ENCODE assay signal across 8 cellular contexts in the genomic region with DNA sequence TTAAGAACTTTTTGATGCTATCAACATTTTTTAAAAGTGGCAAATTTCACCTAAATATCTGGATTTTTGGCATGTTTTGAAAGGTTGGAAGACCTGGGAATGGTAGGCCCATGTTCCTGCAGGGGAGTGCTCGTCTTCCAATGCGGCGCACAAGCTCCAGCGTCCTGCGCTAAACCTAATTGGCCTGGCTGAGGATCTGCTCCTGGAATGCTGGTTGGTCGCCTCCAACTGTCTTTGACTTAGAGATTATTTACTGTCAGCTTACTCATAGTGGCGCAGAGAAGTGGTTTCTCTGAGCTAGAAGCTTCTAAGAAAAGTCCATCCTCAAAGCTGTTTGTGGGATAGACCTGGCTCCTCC. TPM values are rescaled to one million over a fixed set of nuclear protein-coding genes. Genes with fewer than 3 reads are reported as not detected.
DNase-seq lines count a peak whose midpoint lies in the region; ATAC-seq and TF ChIP-seq lines count a peak whose summit lies in the region.

No MANE protein-coding gene starts in this region.

- no peak overlapping the region for H2AK5ac ChIP-seq in IMR-90 (ENCODE audit: low read depth, low read length)

- H3K18ac ChIP-seq in IMR-90 (ENCODE audit: low read depth, low read length): no peak overlapping the region

- H2BK5ac ChIP-seq in IMR-90 (ENCODE audit: low read depth, low read length, poor library complexity, severe bottlenecking): no peak overlapping the region

- H3K4me1 ChIP-seq in A673 (ENCODE audit: insufficient read depth, low read length, poor library complexity, severe bottlenecking) (peaks cover 16% of the 10 kb centered on the region), IMR-90 (ENCODE audit: control insufficient read depth, insufficient read depth, low read length) (peaks cover 4% of the 10 kb centered on the region; the same call in 1 of the 2 replicates), mammary epithelial cell (ENCODE audit: insufficient read depth, low read length) (peaks cover 20% of the 10 kb centered on the region)

- H3K27ac ChIP-seq in A673 (ENCODE audit: low read depth, low read length, poor library complexity, severe bottlenecking): peak overlapping the region; percentile 47
- no peak overlapping the region; the same call in 1 of the 2 replicates for H3K27ac ChIP-seq in IMR-90 (ENCODE audit: insufficient read depth, low read length)
- no peak overlapping the region for H3K27ac ChIP-seq in mammary epithelial cell (ENCODE audit: insufficient read depth, low read depth, low read length)

- H3K23ac ChIP-seq in IMR-90 (ENCODE audit: low read depth, low read length): peak overlapping the region; percentile 3; the same call in 1 of the 2 replicates

- no peak for TF ChIP-seq RAD21 in IMR-90 (IDR thresholded peaks at IDR 0.05; ENCODE audit: low read length)

- DNase-seq in A673 (ENCODE audit: low spot score) (no peak), IMR-90 (no peak), mammary epithelial cell (no peak), NCI-H146 treated with DMSO at 0.1 percent for 48 hours (lab: John Stamatoyannopoulos, UW; ENCODE audit: unreplicated experiment) (no peak), kidney glomerular epithelial cell (lab: John Stamatoyannopoulos, UW) (no peak)
- no peak for DNase-seq in naive thymus-derived CD8-positive, alpha-beta T cell
- no peak for DNase-seq in stimulated activated CD4-positive, alpha-beta T cell treated with anti-CD3 and anti-CD28 coated beads, Interleukin-4, amount 100 ng/mL, for 24 hours
- no peak for DNase-seq in NK-92 treated with Interleukin-12 subunit alpha and Interleukin-12 subunit beta, amount 100 ng/mL, for 24 hours (lab: John Stamatoyannopoulos, UW)

- peak overlapping the region; percentile 54 for H2BK120ac ChIP-seq in IMR-90 (ENCODE audit: low read depth, low read length)

- H2AK9ac ChIP-seq in IMR-90 (replicated peaks; ENCODE audit: low read depth, low read length, poor library complexity): peak overlapping the region; percentile 30

- WGBS in IMR-90 (ENCODE audit: extremely low coverage in 2 of 2, insufficient read length in 1 of 2), 2 experiments: 93% methylated on average over 5 of the region's 7 CpGs; no CpG with 5 or more reads in 1 of the 2 experiments
- WGBS in mammary epithelial cell (ENCODE audit: low coverage, missing lambda C conversion rate): 76% methylated on average over 7 of the region's 7 CpGs

- H3K4ac ChIP-seq in IMR-90 (ENCODE audit: low read depth, low read length): peak overlapping the region; percentile 34; the same call in 1 of the 2 replicates

- peak overlapping the region in 9 of 10 donors; percentile 88 to 94 (median 93) for H3K27ac Mint-ChIP-seq in naive thymus-derived CD8-positive, alpha-beta T cell

- no peaks in the 10 kb centered on the region for H3K27me3 ChIP-seq in A673 (replicated peaks; ENCODE audit: insufficient read depth, low read depth, low read length, poor library complexity)
- no peaks in the 10 kb centered on the region for H3K27me3 ChIP-seq in IMR-90 (ENCODE audit: control insufficient read depth, insufficient read depth, low read length)
- no peaks in the 10 kb centered on the region for H3K27me3 ChIP-seq in mammary epithelial cell (ENCODE audit: insufficient read depth, low read length)

- no peaks in the 10 kb centered on the region for H3K27me3 Mint-ChIP-seq in naive thymus-derived CD8-positive, alpha-beta T cell

- no peak overlapping the region for H3K9ac ChIP-seq in IMR-90 (ENCODE audit: low read depth, low read length)
- H3K9ac ChIP-seq in mammary epithelial cell (ENCODE audit: insufficient read depth, low read length): no peak overlapping the region

- H3K36me3 Mint-ChIP-seq in naive thymus-derived CD8-positive, alpha-beta T cell: peaks cover 0 to 3% (median 0%) of the 10 kb centered on the region in 3 donors

- 0 out of 3 replicates have a peak overlapping the region, but pooled peaks have one; percentile 32 for H2BK15ac ChIP-seq in IMR-90 (ENCODE audit: low read depth, low read length)

- peak overlapping the region; percentile 82 to 90 (median 89) for H3K4me3 Mint-ChIP-seq in naive thymus-derived CD8-positive, alpha-beta T cell

- H2AFZ ChIP-seq in IMR-90 (replicated peaks; ENCODE audit: low read length, poor library complexity) (peak overlapping the region; percentile 98), mammary epithelial cell (ENCODE audit: low read depth, low read length) (peak overlapping the region; percentile 89)

- H4K5ac ChIP-seq in IMR-90 (ENCODE audit: low read depth, low read length): no peak overlapping the region

- intact Hi-C loops in A673 (cut with micrococcal nuclease; ENCODE audit: unreplicated experiment): loop anchor here (5.0 kb wide), 1 partner anchor 81 kb away; a partner anchor contains a TSS
- intact Hi-C loops in IMR-90 (cut with micrococcal nuclease): loop anchor here (5.0 kb wide), 1 partner anchor 104 kb away; a partner anchor contains a TSS
- intact Hi-C loops in mammary epithelial cell (cut with micrococcal nuclease): loop anchor here (5.0 kb wide), 2 partner anchors 104 to 186 kb away; a partner anchor contains a TSS

- CTCF ChIA-PET in A673 (lab: Charles Lee) (interaction anchor here (0.6 to 2.0 kb wide), 2 partner anchors 61 to 559 kb away, joined by 4 to 18 read pairs; no protein-coding TSS in a partner anchor), IMR-90 (lab: Yijun Ruan, JAX) (interaction anchor here (0.5 to 2.0 kb wide), 3 partner anchors 30 to 200 kb away, joined by 3 to 5 read pairs (median 3); no protein-coding TSS in a partner anchor), mammary epithelial cell (lab: Charles Lee; ENCODE audit: low non-redundant PET) (interaction anchor here (1.0 kb wide), 1 partner anchor 37 kb away, joined by 3 read pairs; no protein-coding TSS in a partner anchor)

- BruUV-seq in A673 (replicated peaks; lab: Mats Ljungman, UMichigan) (no TSS peak), IMR-90 (replicated peaks; lab: Mats Ljungman, UMichigan) (no TSS peak), mammary epithelial cell (replicated peaks; lab: Mats Ljungman, UMichigan) (no TSS peak)

- no peaks in the 10 kb centered on the region for H3K36me3 ChIP-seq in A673 (ENCODE audit: insufficient read depth, low read length, poor library complexity, severe bottlenecking)
- peaks cover 2% of the 10 kb centered on the region; the same call in 1 of the 2 replicates for H3K36me3 ChIP-seq in IMR-90 (ENCODE audit: control insufficient read depth, insufficient read depth, low read length)
- H3K36me3 ChIP-seq in mammary epithelial cell (ENCODE audit: insufficient read depth, low read length): no peaks in the 10 kb centered on the region

- dilution Hi-C loops in IMR-90 (cut with HindIII; ENCODE audit: low sequenced_read_pairs, unreplicated experiment): no loop called here
- dilution Hi-C loops in mammary epithelial cell (cut with HindIII; ENCODE audit: low sequenced_read_pairs): loop anchor here (5.0 to 10.0 kb wide), 2 partner anchors 66 to 303 kb away; no protein-coding TSS in a partner anchor

- no peak overlapping the region for H3K56ac ChIP-seq in IMR-90 (ENCODE audit: extremely low read depth, insufficient read depth, low read length)

- ATAC-seq in IMR-90 (ENCODE audit: low read depth): no peak
- ATAC-seq in naive thymus-derived CD8-positive, alpha-beta T cell: no peak

- H3K9me3 Mint-ChIP-seq in naive thymus-derived CD8-positive, alpha-beta T cell: no peaks in the 10 kb centered on the region

- H4K91ac ChIP-seq in IMR-90 (ENCODE audit: insufficient read depth, low read depth, low read length): peak overlapping the region; percentile 66; the same call in 1 of the 2 replicates

- in situ Hi-C loops in IMR-90 (cut with MboI; ENCODE audit: low sequenced_read_pairs) (no loop called here), mammary epithelial cell (cut with MboI; ENCODE audit: low sequenced_read_pairs in 2 of 2) (no loop called here)

- H3K79me1 ChIP-seq in IMR-90 (ENCODE audit: low read depth in 1 of 2, low read length in 2 of 2): peaks cover 26 to 36% of the 10 kb centered on the region in 2 experiments

- peaks cover 19 to 55% (median 47%) of the 10 kb centered on the region in 4 donors for H3K4me1 Mint-ChIP-seq in naive thymus-derived CD8-positive, alpha-beta T cell

- H3K79me2 ChIP-seq in mammary epithelial cell (ENCODE audit: insufficient read depth, low read length): peaks cover 42% of the 10 kb centered on the region

- no peak for TF ChIP-seq POLR2A in IMR-90 (IDR thresholded peaks at IDR 0.05; ENCODE audit: low read depth, low read length)

- POLR2A ChIA-PET in A673 (lab: Charles Lee; ENCODE audit: low non-redundant PET) (no interaction called here), IMR-90 (lab: Charles Lee; ENCODE audit: unreplicated experiment) (no interaction called here)
- POLR2A ChIA-PET in naive thymus-derived CD8-positive, alpha-beta T cell (lab: Charles Lee): interaction anchor here (0.5 to 8.8 kb wide), 21 partner anchors 7 to 289 kb away, joined by 3 to 112 read pairs (median 6); a partner anchor contains a TSS

- no peak overlapping the region; the same call in 1 of the 2 replicates for H2BK20ac ChIP-seq in IMR-90 (ENCODE audit: low read depth, low read length)

- 0 out of 2 replicates have a peak overlapping the region, but pooled peaks have one; percentile 34 for H3K14ac ChIP-seq in IMR-90 (replicated peaks; ENCODE audit: low read depth, low read length)

- H3K9me3 ChIP-seq in A673 (ENCODE audit: low read depth, low read length, poor library complexity, severe bottlenecking) (no peaks in the 10 kb centered on the region), IMR-90 (ENCODE audit: control insufficient read depth, insufficient read depth, low read length) (no peaks in the 10 kb centered on the region), mammary epithelial cell (replicated peaks; ENCODE audit: insufficient read depth, low read length) (no peaks in the 10 kb centered on the region)

- TF ChIP-seq CTCF in A673 (conservative IDR thresholded peaks at IDR 0.05; ENCODE audit: low read depth, low read length) (no peak), IMR-90 (conservative IDR thresholded peaks at IDR 0.05; ENCODE audit: low read depth, low read length) (no peak), mammary epithelial cell (conservative IDR thresholded peaks at IDR 0.05 in 1 of 2, IDR thresholded peaks at IDR 0.05 in 1 of 2; ENCODE audit: extremely low read depth in 1 of 2, insufficient read depth in 1 of 2, low read depth in 1 of 2, low read length in 2 of 2) (no peak)

- peak overlapping the region; percentile 60 to 81 for H4K8ac ChIP-seq in IMR-90 (ENCODE audit: low read depth in 2 of 2, low read length in 2 of 2)

- H3K9me1 ChIP-seq in IMR-90 (ENCODE audit: insufficient read depth, low read length): peaks cover 10% of the 10 kb centered on the region

- peak overlapping the region; percentile 53; the same call in 1 of the 2 replicates for H3K4me2 ChIP-seq in IMR-90 (ENCODE audit: low read depth, low read length)
- peak overlapping the region; percentile 35 for H3K4me2 ChIP-seq in mammary epithelial cell (ENCODE audit: insufficient read depth, low read depth, low read length)

- H4K20me1 ChIP-seq in IMR-90 (ENCODE audit: insufficient read depth, low read length) (no peaks in the 10 kb centered on the region), mammary epithelial cell (ENCODE audit: insufficient read depth, low read length) (no peaks in the 10 kb centered on the region)

- H3K4me3 ChIP-seq in A673 (ENCODE audit: low read depth, low read length, poor library complexity, severe bottlenecking) (peak overlapping the region; percentile 62), IMR-90 (ENCODE audit: insufficient read depth, low read depth, low read length) (no peak overlapping the region), mammary epithelial cell (replicated peaks in 1 of 3; ENCODE audit: insufficient read depth in 1 of 3, low read depth in 2 of 3, low read length in 3 of 3) (peak overlapping the region in 1 of 3 experiments; percentile 7)

RNA-seq across cellular contexts. Expression of a gene that starts 0.6 kb away (rescaled TPM):
- 27.9 and 33.4 TPM in 2 replicates for total RNA-seq in A673 (2021)
- 25.0 and 31.9 TPM in 2 replicates for total RNA-seq in IMR-90 (2012; rRNA removed)
- 14.0 and 14.5 TPM in 2 replicates for polyA plus RNA-seq in IMR-90 (2012; rRNA removed)
- polyA plus RNA-seq in IMR-90 (2012; cell fraction: cytosol; rRNA removed): 7.5 and 8.9 TPM in 2 replicates
- 24.8 and 31.3 TPM in 2 replicates for polyA plus RNA-seq in IMR-90 (2012; cell fraction: nucleus; rRNA removed; ENCODE audit: low replicate concordance)
- total RNA-seq in mammary epithelial cell: 100 to 1,000 TPM; 176 to 484 TPM
- polyA plus RNA-seq in mammary epithelial cell: 25.9 TPM
- polyA minus RNA-seq in mammary epithelial cell: 123 TPM
- total RNA-seq in naive thymus-derived CD8-positive, alpha-beta T cell: 10 to 100 TPM; 20.7 to 26.5 TPM
- 10 to 100 TPM in 2 of 3 donors, 1 to 10 TPM in 1; 7.4 to 21.0 (median 12.7) TPM for polyA plus RNA-seq in naive thymus-derived CD8-positive, alpha-beta T cell

RNA-seq across cellular contexts. Expression of a gene that starts 51.5 kb away (rescaled TPM):
- total RNA-seq in A673 (2021) (28.2 and 31.8 TPM in 2 replicates), IMR-90 (2012; rRNA removed) (30.3 and 34.2 TPM in 2 replicates), mammary epithelial cell (10 to 100 TPM; 29.2 to 47.3 TPM)
- polyA plus RNA-seq in IMR-90 (2012; rRNA removed) (33.6 and 38.7 TPM in 2 replicates), mammary epithelial cell (26.3 TPM)
- polyA plus RNA-seq in IMR-90 (2012; cell fraction: cytosol; rRNA removed): 19.1 and 21.5 TPM in 2 replicates
- polyA plus RNA-seq in IMR-90 (2012; cell fraction: nucleus; rRNA removed; ENCODE audit: low replicate concordance): 16.0 and 45.2 TPM in 2 replicates
- 18.2 TPM for polyA minus RNA-seq in mammary epithelial cell
- total RNA-seq in naive thymus-derived CD8-positive, alpha-beta T cell: 10 to 100 TPM; 21.0 to 21.8 TPM
- polyA plus RNA-seq in naive thymus-derived CD8-positive, alpha-beta T cell: 10 to 100 TPM; 14.5 to 21.9 (median 17.5) TPM
